Comparison of ENCODE assay signal across 9 cellular contexts in genomic region chr7:32586291-32587221, GRCh38.
DNase-seq lines count a peak whose midpoint lies in the region; ATAC-seq and TF ChIP-seq lines count a peak whose summit lies in the region.
"Had no signal": no experiment of that assay in that cellular context is flagged by ENCODE, and none has a peak within 500 bp of the region (broad histone marks: within the 10 kb centered on the region; RNA-seq: fewer than 3 reads in every experiment).

No MANE protein-coding gene starts in this region.

- no peak for TF ChIP-seq EP300 in stomach (IDR thresholded peaks at IDR 0.05)

- TF ChIP-seq CTCF in stomach (IDR thresholded peaks at IDR 0.05) = no peak

- H3K27ac ChIP-seq in stomach = peak overlapping the region in 4 of 5 donors; percentile 50 to 77 (median 66)

- ATAC-seq in left ventricle myocardium superior (peak; percentile 60), HG03095 (IDR thresholded peaks at IDR 0.05; ENCODE audit: unreplicated experiment) (no peak)

- intact Hi-C loops in left ventricle myocardium superior (cut with micrococcal nuclease) (no loop called here), stomach (cut with DNase I; ENCODE audit: low total_unique reads) (no loop called here), posterior vena cava (cut with DNase I) (loop anchor here (5.0 to 10.0 kb wide), 2 partner anchors 69 to 92 kb away; partner anchors contain the start of genes AVL9 (in 1 of the 2) and LSM5 (in 1 of the 2))

- no peak overlapping the region for H3K4me3 ChIP-seq in stomach

- DNase-seq in HS-27A (ENCODE audit: low read depth) = peak; percentile 38
- DNase-seq in amniotic epithelial cell (ENCODE audit: low read depth) = peak; percentile 95
- DNase-seq in left ventricle myocardium superior = peak; percentile 44
- no peak for DNase-seq in stomach
- DNase-seq in NCI-H2107 (lab: John Stamatoyannopoulos, UW) = no peak
- DNase-seq in posterior vena cava (ENCODE audit: low spot score) = no peak
- DNase-seq in NCI-H2029 (lab: John Stamatoyannopoulos, UW) = no peak
- DNase-seq: NCI-H526 treated with DMSO at 0.1 percent for 48 hours had no signal

- H3K27me3 ChIP-seq in stomach = no peaks in the 10 kb centered on the region

- 48 to 57% (median 54%) methylated on average over 5 of the region's 5 CpGs for WGBS in stomach, 5 donors

- peaks cover 10 to 26% (median 22%) of the 10 kb centered on the region in 4 donors for H3K4me1 ChIP-seq in stomach

- H3K36me3 ChIP-seq in stomach = peaks cover 35 to 72% (median 66%) of the 10 kb centered on the region in 4 donors

- no peaks in the 10 kb centered on the region for H3K9me3 ChIP-seq in stomach

- no peak for TF ChIP-seq POLR2A in stomach (IDR thresholded peaks at IDR 0.05)

Comparison
In these comparisons a context has a peak if more than half of its experiments do, and no peak if none do; other contexts are left out.
1. DNase-seq: peak in HS-27A (single experiment), amniotic epithelial cell (single experiment) and left ventricle myocardium superior (single experiment); none in stomach (single experiment), NCI-H2107 (single experiment), posterior vena cava (single experiment) and NCI-H2029 (single experiment).
2. intact Hi-C loops: an anchor here in posterior vena cava (5.0 to 10.0 kb wide); none called in left ventricle myocardium superior and stomach.